19 cellular contexts compared by ENCODE assay signal in genomic region chr7:87918740-87919139, GRCh38.
"Had no signal": no experiment of that assay in that cellular context is flagged by ENCODE, and none has a peak within 500 bp of the region (broad histone marks: within the 10 kb centered on the region; RNA-seq: fewer than 3 reads in every experiment).

No MANE protein-coding gene starts in this region.

- ATAC-seq: naive thymus-derived CD4-positive, alpha-beta T cell; stimulated activated naive B cell treated with anti-CD40 and anti-IgM and Interleukin-4, amounts not matched to agents 10 μg/mL and 1 μg/mL and 100 μg/mL, for 72 hours; stimulated activated naive CD8-positive, alpha-beta T cell treated with anti-CD3 and anti-CD28 coated beads, Interleukin-15, amount 100 ng/mL, for 72 hours; upper lobe of right lung had no signal

- H3K4me1 ChIP-seq: esophagus muscularis mucosa, sigmoid colon, testis, tibial nerve, upper lobe of right lung, vagina had no signal

- H3K27me3 ChIP-seq: dorsolateral prefrontal cortex, esophagus muscularis mucosa, hepatocyte, sigmoid colon, testis, tibial nerve, upper lobe of right lung, vagina had no signal

- H3K4me3 ChIP-seq: dorsolateral prefrontal cortex, esophagus muscularis mucosa, hepatocyte, sigmoid colon, skin epidermis, testis, tibial nerve, upper lobe of right lung, vagina had no signal

- H3K27ac ChIP-seq: dorsolateral prefrontal cortex, esophagus muscularis mucosa, hepatocyte, sigmoid colon, skin epidermis, testis, tibial nerve, upper lobe of right lung, vagina had no signal

- H3K36me3 ChIP-seq: esophagus muscularis mucosa, sigmoid colon, tibial nerve, upper lobe of right lung, vagina had no signal

- H3K9me3 ChIP-seq: esophagus muscularis mucosa, sigmoid colon, testis, tibial nerve, upper lobe of right lung, vagina had no signal

- DNase-seq: cortex of kidney; dorsolateral prefrontal cortex; effector CD8-positive, alpha-beta T cell; foreskin fibroblast; kidney glomerular epithelial cell; naive thymus-derived CD4-positive, alpha-beta T cell; nephron progenitor cell; sigmoid colon; stimulated activated CD4-positive, alpha-beta T cell treated with anti-CD3 and anti-CD28 coated beads, Interleukin-2, amount 100 ng/mL, for 24 hours; stimulated activated CD4-positive, alpha-beta T cell treated with anti-CD3 and anti-CD28 coated beads, Interleukin-4, amount 100 ng/mL, for 4 hours; stimulated activated naive B cell treated with anti-CD40 and anti-IgM and Interleukin-4, amounts not matched to agents 10 μg/mL and 1 μg/mL and 100 μg/mL, for 72 hours; stimulated activated naive CD8-positive, alpha-beta T cell treated with anti-CD3 and anti-CD28 coated beads, Interleukin-15, amount 100 ng/mL, for 72 hours; testis; upper lobe of right lung had no signal
